22 cellular contexts compared by ENCODE assay signal in the genomic region with DNA sequence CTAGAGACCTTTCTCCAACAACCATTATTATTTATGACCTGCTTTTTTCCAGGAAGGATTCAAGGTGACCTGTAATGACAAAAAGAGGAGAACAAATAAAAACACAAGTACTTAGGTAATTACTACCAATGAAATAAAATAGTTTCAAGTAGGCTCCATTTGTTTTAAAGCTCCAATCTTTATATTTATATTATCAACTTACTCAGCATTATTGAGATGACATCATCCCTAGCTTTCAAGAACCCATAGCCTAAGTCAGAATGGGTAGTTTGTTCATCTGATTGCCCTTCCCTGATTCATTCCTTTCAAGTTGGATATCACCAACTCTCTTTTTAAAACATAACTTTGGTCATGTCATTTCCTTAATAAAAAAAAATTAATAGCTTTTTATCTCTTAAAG.
"Had no signal": no experiment of that assay in that cellular context is flagged by ENCODE, and none has a peak within 500 bp of the region (broad histone marks: within the 10 kb centered on the region; RNA-seq: fewer than 3 reads in every experiment).

No MANE protein-coding gene starts in this region.

- H3K36me3 ChIP-seq: MG63, SJSA1 had no signal

- H3K4me1 ChIP-seq: SJSA1 had no signal

- H3K4me3 ChIP-seq: MG63, SJSA1, SK-N-MC had no signal

- H3K27me3 ChIP-seq: MG63, SJSA1 had no signal

- H3K27ac ChIP-seq: HL-60, SJSA1, SK-N-MC had no signal

- H3K9me3 ChIP-seq: MG63, SJSA1 had no signal

- FAIRE-seq: HTR-8/SVneo, RCC 7860 had no signal

- DNase-seq: Karpas-422, KG1, MG63, NCI-H1417 treated with DMSO at 0.1 percent for 48 hours, NCI-H146, NCI-H1694 treated with DMSO at 0.1 percent for 48 hours, NCI-H1930, NCI-H2107, NCI-H2171 treated with DMSO at 0.1 percent for 48 hours, NCI-H345, NCI-H446 treated with DMSO at 0.1 percent for 48 hours, NCI-H510A treated with DMSO at 0.1 percent for 48 hours, NCI-H526, NCI-H774, Right ventricle myocardium superior, RPMI8226, SIG-M5 had no signal
